Comparison of ENCODE assay signal across 1 cellular context in the genomic region with DNA sequence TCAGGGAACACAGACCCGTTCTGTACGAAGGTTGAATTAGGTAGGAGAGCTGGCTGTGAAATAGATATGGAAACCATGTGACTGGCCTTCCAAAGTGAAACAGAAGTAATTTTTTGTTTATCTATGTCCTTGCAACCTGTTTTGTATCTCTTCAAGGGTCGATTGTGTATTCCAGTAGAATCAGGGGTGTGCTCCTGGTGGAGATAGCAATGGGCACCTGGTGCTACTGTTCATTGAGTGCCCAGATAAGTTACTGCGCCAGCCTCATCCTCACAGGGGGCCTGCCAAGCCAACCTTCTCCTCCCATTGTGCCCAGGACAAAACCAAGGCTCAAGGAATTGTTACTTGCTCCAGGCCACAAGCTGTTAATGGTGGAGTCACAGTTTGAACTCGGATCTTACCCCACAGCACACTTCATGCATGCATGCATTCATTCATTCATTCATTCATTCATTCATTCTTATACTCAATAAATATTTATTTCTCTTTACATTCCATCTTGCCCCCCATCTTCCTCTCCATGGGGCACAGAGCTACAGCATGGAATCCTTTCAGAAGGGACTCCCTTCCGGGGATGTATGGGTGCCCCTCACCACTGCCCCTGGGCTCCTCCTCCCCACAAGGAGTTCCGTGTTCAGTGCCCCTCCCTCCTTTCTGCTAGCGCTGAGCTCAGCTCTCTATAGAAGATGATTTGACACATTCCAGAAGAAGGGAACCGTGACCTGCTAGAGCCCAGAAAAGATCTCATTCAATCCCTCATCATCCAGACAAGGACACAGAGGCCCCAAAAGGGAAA.
TF ChIP-seq lines count a peak whose summit lies in the region.

No MANE protein-coding gene starts in this region.

TF ChIP-seq in K562, 482 proteins besides CTCF, POLR2A, EP300 and RAD21:
- TF ChIP-seq CBFA2T2 (conservative IDR thresholded peaks at IDR 0.05) (peak; percentile 29), ZNF395 (CRISPR knock-in tag; IDR thresholded peaks at IDR 0.05) (no peak), NR4A1 (CRISPR knock-in tag; IDR thresholded peaks at IDR 0.05) (no peak), NR4A1 (tag; IDR thresholded peaks at IDR 0.05) (0 out of 2 replicates have a peak, but pooled peaks have one; percentile 61), MAZ (CRISPR knock-in tag; conservative IDR thresholded peaks at IDR 0.05 in 1 of 2, IDR thresholded peaks at IDR 0.05 in 1 of 2) (no peak), MAFG (tag; conservative IDR thresholded peaks at IDR 0.05) (peak; percentile 36; the same call in 1 of the 2 replicates), USF2 (CRISPR knock-in tag; IDR thresholded peaks at IDR 0.05) (0 out of 2 replicates have a peak, but pooled peaks have one; percentile 12), TEAD4 (IDR thresholded peaks at IDR 0.05; ENCODE audit: low read length) (no peak), TEAD4 (CRISPR knock-in tag; IDR thresholded peaks at IDR 0.05; ENCODE audit: borderline replicate concordance) (no peak), CBFA2T3 (IDR thresholded peaks at IDR 0.05) (peak; percentile 43; the same call in 1 of the 2 replicates), ZNF24 (IDR thresholded peaks at IDR 0.05) (peak; percentile 97)
